In the genomic region with DNA sequence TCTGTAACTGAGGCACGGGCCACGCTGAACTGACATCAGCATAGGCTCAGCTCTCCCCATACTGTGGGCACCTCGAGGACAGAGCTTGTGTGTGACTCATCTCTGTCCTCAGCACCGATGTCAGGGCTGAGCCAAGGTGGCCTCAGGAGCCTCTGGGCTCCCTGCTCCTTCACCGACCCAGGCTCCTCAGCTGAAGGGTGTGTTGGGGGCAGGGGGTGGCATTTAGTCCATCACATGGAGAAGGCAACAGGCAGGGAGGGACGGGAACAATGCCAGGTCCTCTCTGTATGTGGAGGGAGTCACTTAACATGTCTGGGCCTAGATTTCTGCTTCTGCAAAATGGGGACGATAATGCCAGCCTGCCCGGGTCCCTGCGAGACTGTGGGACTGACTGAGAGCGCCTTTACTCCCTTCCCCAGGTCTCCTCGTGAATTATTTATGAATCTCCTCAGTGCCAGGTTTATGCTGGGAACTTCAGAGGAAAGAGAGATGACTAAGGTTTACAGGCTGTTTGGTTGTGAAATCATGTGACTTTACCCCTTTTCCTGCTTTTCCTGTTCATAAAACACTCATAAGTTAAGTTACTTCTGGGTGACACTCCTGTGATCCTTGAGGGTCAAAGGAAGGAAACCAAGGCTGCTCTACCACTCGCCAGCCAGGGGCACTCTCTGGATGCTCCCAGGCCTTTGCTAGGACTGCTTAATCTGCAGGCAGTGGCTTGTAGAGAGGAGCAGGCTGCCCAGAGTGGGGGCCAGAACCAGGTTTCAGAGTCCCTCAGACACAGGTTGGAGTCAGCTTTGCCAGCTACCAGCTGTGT, we compare ENCODE assay signal across 11 cellular contexts. TPM values are rescaled to one million over a fixed set of nuclear protein-coding genes. Genes with fewer than 3 reads are reported as not detected.
A peak's percentile ranks its signal among the peaks of the same experiment; 100 is the strongest.
DNase-seq lines count a peak whose midpoint lies in the region; ATAC-seq and TF ChIP-seq lines count a peak whose summit lies in the region.
"Had no signal": no experiment of that assay in that cellular context is flagged by ENCODE, and none has a peak within 500 bp of the region (broad histone marks: within the 10 kb centered on the region; RNA-seq: fewer than 3 reads in every experiment).

No MANE protein-coding gene starts in this region.

- ATAC-seq in GM18867 (IDR thresholded peaks at IDR 0.05; ENCODE audit: unreplicated experiment): no peak

- no peak for TF ChIP-seq POLR2A in lower leg skin (IDR thresholded peaks at IDR 0.05)

- H3K27ac ChIP-seq in AG04450 (ENCODE audit: low read depth, low read length) (peak overlapping the region; percentile 72), brain microvascular endothelial cell (peak overlapping the region; percentile 63), right atrium auricular region (no peak overlapping the region)
- H3K27ac ChIP-seq: HL-60 had no signal

- POLR2A ChIA-PET in AG04450 (lab: Yijun Ruan, JAX): no interaction called here

- TF ChIP-seq CTCF in AG04450 (IDR thresholded peaks at IDR 0.05; ENCODE audit: low read depth, low read length) (no peak), brain microvascular endothelial cell (IDR thresholded peaks at IDR 0.05; ENCODE audit: low read depth, low read length, missing control alignments) (no peak), lower leg skin (IDR thresholded peaks at IDR 0.05) (no peak), right atrium auricular region (IDR thresholded peaks at IDR 0.05) (no peak)

- in situ Hi-C loops in brain microvascular endothelial cell (cut with HindIII; ENCODE audit: low pct_ligation_motif_present, low sequenced_read_pairs): no loop called here

- H3K9me3 ChIP-seq in AG04450 (ENCODE audit: control insufficient read depth, insufficient read depth, low read length): no peaks in the 10 kb centered on the region
- no peaks in the 10 kb centered on the region for H3K9me3 ChIP-seq in right atrium auricular region
- H3K9me3 ChIP-seq: heart right ventricle had no signal

- intact Hi-C loops in lower leg skin (cut with DNase I; ENCODE audit: low total_unique reads): no loop called here

- H3K27me3 ChIP-seq in AG04450 (ENCODE audit: control insufficient read depth, insufficient read depth, low read length) (no peaks in the 10 kb centered on the region), brain microvascular endothelial cell (replicated peaks) (no peaks in the 10 kb centered on the region), right atrium auricular region (no peaks in the 10 kb centered on the region)
- H3K27me3 ChIP-seq: heart right ventricle had no signal

- WGBS in lower leg skin, 2 donors: 37 to 41% methylated on average over 12 of the region's 12 CpGs

- DNase-seq in AG04450 (ENCODE audit: low read depth, low spot score) (peak; percentile 38), HS-5 (ENCODE audit: low read depth) (peak; percentile 69), brain microvascular endothelial cell (peak; percentile 33), lung microvascular endothelial cell (ENCODE audit: low read depth in 2 of 2) (peak; percentile 54 to 90), inferior parietal cortex (ENCODE audit: extremely low spot score) (no peak), lower leg skin (ENCODE audit: low spot score in 2 of 2) (no peak), right atrium auricular region (ENCODE audit: low spot score) (no peak)
- DNase-seq: activated B cell treated with CpG ODN at 0.5 μM for 24 hours, heart right ventricle had no signal

- CTCF ChIA-PET in AG04450 (lab: Charles Lee): interaction anchor here (1.0 to 2.3 kb wide), 3 partner anchors 18 to 221 kb away, joined by 3 to 16 read pairs (median 5); no protein-coding TSS in a partner anchor

- no peaks in the 10 kb centered on the region for H3K4me1 ChIP-seq in right atrium auricular region

- H3K36me3 ChIP-seq in brain microvascular endothelial cell (replicated peaks): no peaks in the 10 kb centered on the region
- H3K36me3 ChIP-seq in right atrium auricular region: no peaks in the 10 kb centered on the region

- H3K4me3 ChIP-seq in AG04450 (ENCODE audit: low read depth, low read length): no peak overlapping the region
- no peak overlapping the region for H3K4me3 ChIP-seq in brain microvascular endothelial cell (ENCODE audit: low read depth, low read length)
- no peak overlapping the region for H3K4me3 ChIP-seq in lower leg skin (ENCODE audit: low read depth, poor library complexity, severe bottlenecking)
- no peak overlapping the region for H3K4me3 ChIP-seq in right atrium auricular region
- H3K4me3 ChIP-seq: heart right ventricle had no signal

RNA-seq across cellular contexts. Expression of gene TTC39A, which starts 16.2 kb away (rescaled TPM):
- polyA plus RNA-seq in AG04450 (2011; rRNA removed): 0.21 and 0.46 TPM in 2 replicates
- 0.37 and 1.7 TPM in 2 replicates for polyA minus RNA-seq in AG04450 (2011; rRNA and poly(A)+ RNA removed)
- total RNA-seq in lung microvascular endothelial cell (1.6 and 2.4 TPM in 2 replicates), lower leg skin (10 to 100 TPM; 12.2 to 16.5 (median 15.3) TPM), right atrium auricular region (10 to 100 TPM; 14.9 to 33.7 TPM)

Comparison
In these comparisons a context has a peak if more than half of its experiments do, and no peak if none do; other contexts are left out.
1. DNase-seq: peak in AG04450 (single experiment), HS-5 (single experiment), brain microvascular endothelial cell (single experiment) and lung microvascular endothelial cell (2 of 2); none in inferior parietal cortex (single experiment), lower leg skin (0 of 2) and right atrium auricular region (single experiment).
2. H3K27ac ChIP-seq: peak in AG04450 (single experiment) and brain microvascular endothelial cell (single experiment); none in right atrium auricular region (0 of 2).